ENCODE assay signal across 17 cellular contexts in genomic region chr22:47630741-47631534, GRCh38.
DNase-seq lines count a peak whose midpoint lies in the region; TF ChIP-seq lines count a peak whose summit lies in the region.
"Had no signal": no experiment of that assay in that cellular context is flagged by ENCODE, and none has a peak within 500 bp of the region (broad histone marks: within the 10 kb centered on the region; RNA-seq: fewer than 3 reads in every experiment).

No MANE protein-coding gene starts in this region.

- H3K27ac Mint-ChIP-seq in chondrocyte (ENCODE audit: unreplicated experiment): no peak overlapping the region
- H3K27ac Mint-ChIP-seq: activated CD4-positive, alpha-beta T cell treated with anti-CD3 and anti-CD28 coated beads, Interleukin-2, amount 10 ng/mL, durations not matched to agents 7 days and 5 days had no signal

- no peaks in the 10 kb centered on the region for H3K27me3 Mint-ChIP-seq in chondrocyte (ENCODE audit: low read depth)
- H3K27me3 Mint-ChIP-seq: activated CD4-positive, alpha-beta T cell treated with anti-CD3 and anti-CD28 coated beads, Interleukin-2, amount 10 ng/mL, durations not matched to agents 7 days and 5 days had no signal

- H3K4me3 Mint-ChIP-seq in chondrocyte (ENCODE audit: unreplicated experiment): no peak overlapping the region
- H3K4me3 Mint-ChIP-seq: activated CD4-positive, alpha-beta T cell treated with anti-CD3 and anti-CD28 coated beads, Interleukin-2, amount 10 ng/mL, durations not matched to agents 7 days and 5 days; CD8-positive, alpha-beta memory T cell had no signal

- H3K36me3 Mint-ChIP-seq in chondrocyte (ENCODE audit: low read depth): no peaks in the 10 kb centered on the region
- H3K36me3 Mint-ChIP-seq: CD8-positive, alpha-beta memory T cell had no signal

- intact Hi-C loops in posterior vena cava (cut with DNase I): no loop called here

- H3K9me3 Mint-ChIP-seq in chondrocyte (ENCODE audit: low read depth): peaks cover 22% of the 10 kb centered on the region
- H3K9me3 Mint-ChIP-seq: activated CD4-positive, alpha-beta T cell treated with anti-CD3 and anti-CD28 coated beads, Interleukin-2, amount 10 ng/mL, durations not matched to agents 7 days and 5 days had no signal

- no peaks in the 10 kb centered on the region for H3K4me1 Mint-ChIP-seq in chondrocyte (ENCODE audit: low read depth)
- H3K4me1 Mint-ChIP-seq: activated CD4-positive, alpha-beta T cell treated with anti-CD3 and anti-CD28 coated beads, Interleukin-2, amount 10 ng/mL, durations not matched to agents 7 days and 5 days; CD8-positive, alpha-beta memory T cell had no signal

- DNase-seq in NCI-H510A treated with DMSO at 0.1 percent for 48 hours (lab: John Stamatoyannopoulos, UW): peak; percentile 72
- DNase-seq in NCI-H510A (lab: John Stamatoyannopoulos, UW): no peak
- DNase-seq in NCI-H748 treated with DMSO at 0.1 percent for 48 hours (lab: John Stamatoyannopoulos, UW): peak; percentile 72
- DNase-seq in chondrocyte (ENCODE audit: low spot score): peak; percentile 27
- DNase-seq in posterior vena cava (ENCODE audit: low spot score): peak; percentile 65
- no peak for DNase-seq in SIG-M5 (lab: John Stamatoyannopoulos, UW)
- no peak for DNase-seq in NCI-H774 (lab: John Stamatoyannopoulos, UW)
- no peak for DNase-seq in activated CD8-positive, alpha-beta memory T cell treated with anti-CD3 and anti-CD28 coated beads for 24 hours
- DNase-seq: activated CD4-positive, alpha-beta T cell treated with anti-CD3 and anti-CD28 coated beads, Interleukin-2, amount 10 ng/mL, durations not matched to agents 7 days and 5 days; activated naive CD4-positive, alpha-beta T cell treated with anti-CD3 and anti-CD28 coated beads, Interleukin-2, amount 50 U/mL, for 16 hours; AML-193; amygdala; CD8-positive, alpha-beta memory T cell; mesenchymal stem cell; NCI-H187 treated with DMSO at 0.1 percent for 48 hours; NCI-H2227 treated with DMSO at 0.1 percent for 48 hours; T-helper 2 cell had no signal

- no peak for TF ChIP-seq CTCF in chondrocyte (IDR thresholded peaks at IDR 0.05)

Comparison
In these comparisons a context has a peak if more than half of its experiments do, and no peak if none do; other contexts are left out.
1. DNase-seq: peak in NCI-H510A treated with DMSO at 0.1 percent for 48 hours (single experiment), NCI-H748 treated with DMSO at 0.1 percent for 48 hours (single experiment), chondrocyte (single experiment) and posterior vena cava (single experiment); none in NCI-H510A (single experiment), SIG-M5 (single experiment), NCI-H774 (single experiment) and activated CD8-positive, alpha-beta memory T cell treated with anti-CD3 and anti-CD28 coated beads for 24 hours (single experiment).